In genomic region chr9:95753762-95754465, GRCh38 we compare ENCODE assay signal across 1 cellular context.
A peak's percentile ranks its signal among the peaks of the same experiment; 100 is the strongest.
TF ChIP-seq lines count a peak whose summit lies in the region.

No MANE protein-coding gene starts in this region.

TF ChIP-seq in HepG2, 621 proteins besides CTCF, POLR2A, EP300 and RAD21 (continued from another document):
- TF ChIP-seq, protein P1, sequence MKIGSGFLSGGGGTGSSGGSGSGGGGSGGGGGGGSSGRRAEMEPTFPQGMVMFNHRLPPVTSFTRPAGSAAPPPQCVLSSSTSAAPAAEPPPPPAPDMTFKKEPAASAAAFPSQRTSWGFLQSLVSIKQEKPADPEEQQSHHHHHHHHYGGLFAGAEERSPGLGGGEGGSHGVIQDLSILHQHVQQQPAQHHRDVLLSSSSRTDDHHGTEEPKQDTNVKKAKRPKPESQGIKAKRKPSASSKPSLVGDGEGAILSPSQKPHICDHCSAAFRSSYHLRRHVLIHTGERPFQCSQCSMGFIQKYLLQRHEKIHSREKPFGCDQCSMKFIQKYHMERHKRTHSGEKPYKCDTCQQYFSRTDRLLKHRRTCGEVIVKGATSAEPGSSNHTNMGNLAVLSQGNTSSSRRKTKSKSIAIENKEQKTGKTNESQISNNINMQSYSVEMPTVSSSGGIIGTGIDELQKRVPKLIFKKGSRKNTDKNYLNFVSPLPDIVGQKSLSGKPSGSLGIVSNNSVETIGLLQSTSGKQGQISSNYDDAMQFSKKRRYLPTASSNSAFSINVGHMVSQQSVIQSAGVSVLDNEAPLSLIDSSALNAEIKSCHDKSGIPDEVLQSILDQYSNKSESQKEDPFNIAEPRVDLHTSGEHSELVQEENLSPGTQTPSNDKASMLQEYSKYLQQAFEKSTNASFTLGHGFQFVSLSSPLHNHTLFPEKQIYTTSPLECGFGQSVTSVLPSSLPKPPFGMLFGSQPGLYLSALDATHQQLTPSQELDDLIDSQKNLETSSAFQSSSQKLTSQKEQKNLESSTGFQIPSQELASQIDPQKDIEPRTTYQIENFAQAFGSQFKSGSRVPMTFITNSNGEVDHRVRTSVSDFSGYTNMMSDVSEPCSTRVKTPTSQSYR (CRISPR knock-in tag; IDR thresholded peaks at IDR 0.05; ENCODE audit: borderline replicate concordance), result peak; percentile 55; the same call in 1 of the 2 replicates
- TF ChIP-seq SALL1 (CRISPR knock-in tag; IDR thresholded peaks at IDR 0.05) (peak; percentile 33; the same call in 1 of the 2 replicates), NR2F6 (IDR thresholded peaks at IDR 0.05) (peak; percentile 63), NR2F6 (CRISPR knock-in tag; IDR thresholded peaks at IDR 0.05) (peak; percentile 36; the same call in 1 of the 2 replicates), SMAD9 (CRISPR knock-in tag; IDR thresholded peaks at IDR 0.05) (no peak), ZBTB7B (CRISPR knock-in tag; IDR thresholded peaks at IDR 0.05) (peak; percentile 23; the same call in 1 of the 2 replicates), ZNF713 (CRISPR knock-in tag; IDR thresholded peaks at IDR 0.05) (no peak), ZNF501 (CRISPR knock-in tag; IDR thresholded peaks at IDR 0.05) (0 out of 2 replicates have a peak, but pooled peaks have one; percentile 26), FOXP1 (IDR thresholded peaks at IDR 0.05) (no peak), FOXP1 (CRISPR knock-in tag; IDR thresholded peaks at IDR 0.05) (peak; percentile 14; the same call in 1 of the 2 replicates), MEF2D (CRISPR knock-in tag; IDR thresholded peaks at IDR 0.05) (no peak), NR2C2 (CRISPR knock-in tag; IDR thresholded peaks at IDR 0.05; ENCODE audit: borderline replicate concordance) (peak; percentile 57; the same call in 1 of the 2 replicates), ZNF138 (CRISPR knock-in tag; IDR thresholded peaks at IDR 0.05; ENCODE audit: low read depth) (no peak), PHF8 (CRISPR knock-in tag; IDR thresholded peaks at IDR 0.05) (0 out of 2 replicates have a peak, but pooled peaks have one; percentile 17), SOX6 (IDR thresholded peaks at IDR 0.05) (no peak), SOX6 (CRISPR knock-in tag; IDR thresholded peaks at IDR 0.05) (0 out of 2 replicates have a peak, but pooled peaks have one; percentile 8), ELF4 (CRISPR knock-in tag; IDR thresholded peaks at IDR 0.05; ENCODE audit: borderline replicate concordance) (no peak), PBX2 (CRISPR knock-in tag; IDR thresholded peaks at IDR 0.05) (no peak), ZNF781 (CRISPR knock-in tag; IDR thresholded peaks at IDR 0.05; ENCODE audit: borderline replicate concordance, not compliant biosample characterization) (no peak), CEBPG (CRISPR knock-in tag; IDR thresholded peaks at IDR 0.05) (no peak), HDAC2 (CRISPR knock-in tag; IDR thresholded peaks at IDR 0.05) (no peak)
- TF ChIP-seq, protein P2, sequence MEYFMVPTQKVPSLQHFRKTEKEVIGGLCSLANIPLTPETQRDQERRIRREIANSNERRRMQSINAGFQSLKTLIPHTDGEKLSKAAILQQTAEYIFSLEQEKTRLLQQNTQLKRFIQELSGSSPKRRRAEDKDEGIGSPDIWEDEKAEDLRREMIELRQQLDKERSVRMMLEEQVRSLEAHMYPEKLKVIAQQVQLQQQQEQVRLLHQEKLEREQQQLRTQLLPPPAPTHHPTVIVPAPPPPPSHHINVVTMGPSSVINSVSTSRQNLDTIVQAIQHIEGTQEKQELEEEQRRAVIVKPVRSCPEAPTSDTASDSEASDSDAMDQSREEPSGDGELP (IDR thresholded peaks at IDR 0.05; ENCODE audit: borderline replicate concordance, low read depth), result peak; percentile 68; the same call in 1 of the 2 replicates
- TF ChIP-seq, protein P3, sequence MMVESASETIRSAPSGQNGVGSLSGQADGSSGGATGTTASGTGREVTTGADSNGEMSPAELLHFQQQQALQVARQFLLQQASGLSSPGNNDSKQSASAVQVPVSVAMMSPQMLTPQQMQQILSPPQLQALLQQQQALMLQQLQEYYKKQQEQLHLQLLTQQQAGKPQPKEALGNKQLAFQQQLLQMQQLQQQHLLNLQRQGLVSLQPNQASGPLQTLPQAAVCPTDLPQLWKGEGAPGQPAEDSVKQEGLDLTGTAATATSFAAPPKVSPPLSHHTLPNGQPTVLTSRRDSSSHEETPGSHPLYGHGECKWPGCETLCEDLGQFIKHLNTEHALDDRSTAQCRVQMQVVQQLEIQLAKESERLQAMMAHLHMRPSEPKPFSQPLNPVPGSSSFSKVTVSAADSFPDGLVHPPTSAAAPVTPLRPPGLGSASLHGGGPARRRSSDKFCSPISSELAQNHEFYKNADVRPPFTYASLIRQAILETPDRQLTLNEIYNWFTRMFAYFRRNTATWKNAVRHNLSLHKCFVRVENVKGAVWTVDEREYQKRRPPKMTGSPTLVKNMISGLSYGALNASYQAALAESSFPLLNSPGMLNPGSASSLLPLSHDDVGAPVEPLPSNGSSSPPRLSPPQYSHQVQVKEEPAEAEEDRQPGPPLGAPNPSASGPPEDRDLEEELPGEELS (CRISPR knock-in tag; IDR thresholded peaks at IDR 0.05), result peak; percentile 44; the same call in 1 of the 2 replicates
- TF ChIP-seq, protein P4, sequence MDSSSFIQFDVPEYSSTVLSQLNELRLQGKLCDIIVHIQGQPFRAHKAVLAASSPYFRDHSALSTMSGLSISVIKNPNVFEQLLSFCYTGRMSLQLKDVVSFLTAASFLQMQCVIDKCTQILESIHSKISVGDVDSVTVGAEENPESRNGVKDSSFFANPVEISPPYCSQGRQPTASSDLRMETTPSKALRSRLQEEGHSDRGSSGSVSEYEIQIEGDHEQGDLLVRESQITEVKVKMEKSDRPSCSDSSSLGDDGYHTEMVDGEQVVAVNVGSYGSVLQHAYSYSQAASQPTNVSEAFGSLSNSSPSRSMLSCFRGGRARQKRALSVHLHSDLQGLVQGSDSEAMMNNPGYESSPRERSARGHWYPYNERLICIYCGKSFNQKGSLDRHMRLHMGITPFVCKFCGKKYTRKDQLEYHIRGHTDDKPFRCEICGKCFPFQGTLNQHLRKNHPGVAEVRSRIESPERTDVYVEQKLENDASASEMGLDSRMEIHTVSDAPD (CRISPR knock-in tag; IDR thresholded peaks at IDR 0.05), result 0 out of 2 replicates have a peak, but pooled peaks have one; percentile 26
